10 cellular contexts compared by ENCODE assay signal in the genomic region with DNA sequence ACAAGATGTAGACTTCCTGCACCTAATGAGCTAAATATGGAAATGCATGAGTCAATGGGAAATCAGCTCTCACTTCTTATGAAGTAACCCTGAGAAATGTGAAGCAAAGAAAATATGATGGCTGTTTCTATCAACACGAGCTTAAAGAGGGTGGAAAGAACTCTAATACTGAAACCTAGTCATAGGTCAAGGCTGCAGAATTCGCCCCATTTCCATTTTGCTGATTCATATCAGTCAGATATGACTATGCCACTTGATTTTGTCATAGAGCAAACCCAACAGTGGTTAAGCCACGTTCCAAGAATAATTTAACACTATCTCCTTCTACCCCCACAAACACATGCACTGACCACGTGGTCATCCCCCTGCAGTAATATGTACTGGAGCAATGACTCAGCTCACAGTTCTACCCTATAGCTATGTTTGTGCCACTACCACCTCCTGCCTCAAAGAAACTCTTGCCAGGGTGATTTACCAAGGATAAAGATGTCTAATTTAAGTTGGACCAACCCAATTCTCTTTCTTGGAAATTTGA.
DNase-seq lines count a peak whose midpoint lies in the region; ATAC-seq, FAIRE-seq and TF ChIP-seq lines count a peak whose summit lies in the region.
"Had no signal": no experiment of that assay in that cellular context is flagged by ENCODE, and none has a peak within 500 bp of the region (broad histone marks: within the 10 kb centered on the region; RNA-seq: fewer than 3 reads in every experiment).

No MANE protein-coding gene starts in this region.

- H3K27ac Mint-ChIP-seq in activated naive CD4-positive, alpha-beta T cell treated with anti-CD3 and anti-CD28 coated beads, Interleukin-2, amount 50 U/mL, for 72 hours = peak overlapping the region; percentile 66 to 98

- H3K9me3 Mint-ChIP-seq in activated naive CD4-positive, alpha-beta T cell treated with anti-CD3 and anti-CD28 coated beads, Interleukin-2, amount 50 U/mL, for 72 hours = peaks cover 10 to 16% of the 10 kb centered on the region in 2 donors

- DNase-seq in GM12892 (ENCODE audit: insufficient read length) (peak; percentile 1), HPDE6-E6E7 (ENCODE audit: extremely low spot score) (peak; percentile 67), retinal pigment epithelial cell (ENCODE audit: low read depth) (peak; percentile 91), iPS-NIHi7 (ENCODE audit: extremely low spot score) (no peak), NCI-H774 (lab: John Stamatoyannopoulos, UW) (no peak), left ventricle myocardium superior (no peak)
- peak in 1 of 2 donors; percentile 30 for DNase-seq in activated naive CD4-positive, alpha-beta T cell treated with anti-CD3 and anti-CD28 coated beads, Interleukin-2, amount 50 U/mL, for 72 hours (ENCODE audit: low spot score in 2 of 2)
- DNase-seq: right cardiac atrium had no signal

- TF ChIP-seq POLR2A in GM12892 (IDR thresholded peaks at IDR 0.05; ENCODE audit: low read depth, low read length) = no peak

- peak; percentile 95 for FAIRE-seq in GM12892 (lab: Jason Lieb, UNC)
- FAIRE-seq: TTC549 had no signal

- no peak overlapping the region for H3K4me3 ChIP-seq in retinal pigment epithelial cell (ENCODE audit: low read length)

- peak; percentile 96 for ATAC-seq in GM21528 (IDR thresholded peaks at IDR 0.05; ENCODE audit: low FRiP score, unreplicated experiment)
- ATAC-seq in activated naive CD4-positive, alpha-beta T cell treated with anti-CD3 and anti-CD28 coated beads, Interleukin-2, amount 50 U/mL, for 72 hours = peak; percentile 89 to 92
- no peak for ATAC-seq in left ventricle myocardium superior

- peaks cover 0 to 10% of the 10 kb centered on the region in 2 donors for H3K36me3 Mint-ChIP-seq in activated naive CD4-positive, alpha-beta T cell treated with anti-CD3 and anti-CD28 coated beads, Interleukin-2, amount 50 U/mL, for 72 hours

- intact Hi-C loops in left ventricle myocardium superior (cut with micrococcal nuclease) = no loop called here

- TF ChIP-seq CTCF in retinal pigment epithelial cell (conservative IDR thresholded peaks at IDR 0.05; ENCODE audit: low read depth, low read length) = no peak

Comparison
In these comparisons a context has a peak if more than half of its experiments do, and no peak if none do; other contexts are left out.
1. DNase-seq: peak in GM12892 (single experiment), HPDE6-E6E7 (single experiment) and retinal pigment epithelial cell (single experiment); none in iPS-NIHi7 (single experiment), NCI-H774 (single experiment) and left ventricle myocardium superior (single experiment).